ENCODE assay signal across 1 cellular context in the genomic region with DNA sequence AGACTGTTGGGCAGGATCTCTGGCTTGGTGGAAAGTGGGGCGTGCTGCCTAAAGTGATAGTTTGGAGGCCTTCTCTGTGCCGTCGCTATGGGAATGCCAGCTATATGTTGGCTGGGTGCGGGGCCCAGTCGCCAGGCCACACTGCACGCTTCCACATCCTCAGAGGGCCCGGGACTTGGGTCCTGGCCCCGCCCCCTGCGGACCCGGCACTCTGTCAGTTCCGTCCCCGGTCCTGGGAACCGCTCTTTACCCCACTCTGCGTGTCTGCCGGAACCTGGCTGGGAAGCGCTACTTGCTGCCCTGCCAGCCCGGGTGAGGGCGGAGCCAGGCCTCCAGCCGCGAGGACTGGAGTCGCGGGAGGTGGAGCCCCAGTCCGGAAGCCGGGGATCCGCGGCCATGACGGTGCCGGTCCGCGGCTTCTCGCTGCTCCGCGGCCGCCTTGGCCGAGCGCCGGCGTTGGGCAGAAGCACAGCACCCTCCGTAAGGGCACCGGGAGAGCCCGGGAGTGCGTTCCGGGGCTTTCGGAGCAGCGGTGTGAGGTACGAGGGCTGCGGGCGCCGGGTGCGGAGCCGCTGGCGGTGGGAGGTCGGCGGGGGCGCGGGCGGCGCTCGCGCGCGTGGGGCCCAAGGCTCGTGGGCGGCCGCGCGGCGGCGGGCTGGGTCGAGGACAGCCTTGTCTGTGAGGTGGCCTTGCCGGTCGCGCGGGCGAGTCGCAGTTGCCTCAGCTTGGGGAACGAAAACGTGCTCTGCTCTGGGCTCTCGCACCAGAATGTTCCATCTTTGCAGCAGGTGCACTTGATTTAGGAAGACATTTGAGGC.
TF ChIP-seq lines count a peak whose summit lies in the region.

A gene (plus strand): TSS at position 376 of the 818 bp plus-strand sequence. CDS start 21 bp downstream, at position 397.

TF ChIP-seq in K562, 482 proteins besides CTCF, POLR2A, EP300 and RAD21 (continued from another document and continues in another):
- no peak for TF ChIP-seq HEY1 (CRISPR knock-in tag; IDR thresholded peaks at IDR 0.05; ENCODE audit: borderline replicate concordance)
- TF ChIP-seq STAG1 (CRISPR knock-in tag; IDR thresholded peaks at IDR 0.05; ENCODE audit: borderline replicate concordance), result no peak
- no peak for TF ChIP-seq ARHGAP35 (IDR thresholded peaks at IDR 0.05; ENCODE audit: partially characterized antibody)
- TF ChIP-seq NCOA4 (IDR thresholded peaks at IDR 0.05; ENCODE audit: partially characterized antibody), result peak; percentile 10
- TF ChIP-seq, protein P1, sequence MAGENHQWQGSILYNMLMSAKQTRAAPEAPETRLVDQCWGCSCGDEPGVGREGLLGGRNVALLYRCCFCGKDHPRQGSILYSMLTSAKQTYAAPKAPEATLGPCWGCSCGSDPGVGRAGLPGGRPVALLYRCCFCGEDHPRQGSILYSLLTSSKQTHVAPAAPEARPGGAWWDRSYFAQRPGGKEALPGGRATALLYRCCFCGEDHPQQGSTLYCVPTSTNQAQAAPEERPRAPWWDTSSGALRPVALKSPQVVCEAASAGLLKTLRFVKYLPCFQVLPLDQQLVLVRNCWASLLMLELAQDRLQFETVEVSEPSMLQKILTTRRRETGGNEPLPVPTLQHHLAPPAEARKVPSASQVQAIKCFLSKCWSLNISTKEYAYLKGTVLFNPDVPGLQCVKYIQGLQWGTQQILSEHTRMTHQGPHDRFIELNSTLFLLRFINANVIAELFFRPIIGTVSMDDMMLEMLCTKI (IDR thresholded peaks at IDR 0.05; ENCODE audit: partially characterized antibody), result no peak
- no peak for TF ChIP-seq MCM5 (IDR thresholded peaks at IDR 0.05; ENCODE audit: low read depth)
- TF ChIP-seq PHTF2 (CRISPR knock-in tag; IDR thresholded peaks at IDR 0.05), result no peak
- TF ChIP-seq, protein P2, sequence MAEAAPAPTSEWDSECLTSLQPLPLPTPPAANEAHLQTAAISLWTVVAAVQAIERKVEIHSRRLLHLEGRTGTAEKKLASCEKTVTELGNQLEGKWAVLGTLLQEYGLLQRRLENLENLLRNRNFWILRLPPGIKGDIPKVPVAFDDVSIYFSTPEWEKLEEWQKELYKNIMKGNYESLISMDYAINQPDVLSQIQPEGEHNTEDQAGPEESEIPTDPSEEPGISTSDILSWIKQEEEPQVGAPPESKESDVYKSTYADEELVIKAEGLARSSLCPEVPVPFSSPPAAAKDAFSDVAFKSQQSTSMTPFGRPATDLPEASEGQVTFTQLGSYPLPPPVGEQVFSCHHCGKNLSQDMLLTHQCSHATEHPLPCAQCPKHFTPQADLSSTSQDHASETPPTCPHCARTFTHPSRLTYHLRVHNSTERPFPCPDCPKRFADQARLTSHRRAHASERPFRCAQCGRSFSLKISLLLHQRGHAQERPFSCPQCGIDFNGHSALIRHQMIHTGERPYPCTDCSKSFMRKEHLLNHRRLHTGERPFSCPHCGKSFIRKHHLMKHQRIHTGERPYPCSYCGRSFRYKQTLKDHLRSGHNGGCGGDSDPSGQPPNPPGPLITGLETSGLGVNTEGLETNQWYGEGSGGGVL (CRISPR knock-in tag; IDR thresholded peaks at IDR 0.05), result no peak
- TF ChIP-seq SMARCC2 (IDR thresholded peaks at IDR 0.05; ENCODE audit: low read depth), result no peak
- no peak for TF ChIP-seq KHSRP (IDR thresholded peaks at IDR 0.05)
- TF ChIP-seq, protein P3, sequence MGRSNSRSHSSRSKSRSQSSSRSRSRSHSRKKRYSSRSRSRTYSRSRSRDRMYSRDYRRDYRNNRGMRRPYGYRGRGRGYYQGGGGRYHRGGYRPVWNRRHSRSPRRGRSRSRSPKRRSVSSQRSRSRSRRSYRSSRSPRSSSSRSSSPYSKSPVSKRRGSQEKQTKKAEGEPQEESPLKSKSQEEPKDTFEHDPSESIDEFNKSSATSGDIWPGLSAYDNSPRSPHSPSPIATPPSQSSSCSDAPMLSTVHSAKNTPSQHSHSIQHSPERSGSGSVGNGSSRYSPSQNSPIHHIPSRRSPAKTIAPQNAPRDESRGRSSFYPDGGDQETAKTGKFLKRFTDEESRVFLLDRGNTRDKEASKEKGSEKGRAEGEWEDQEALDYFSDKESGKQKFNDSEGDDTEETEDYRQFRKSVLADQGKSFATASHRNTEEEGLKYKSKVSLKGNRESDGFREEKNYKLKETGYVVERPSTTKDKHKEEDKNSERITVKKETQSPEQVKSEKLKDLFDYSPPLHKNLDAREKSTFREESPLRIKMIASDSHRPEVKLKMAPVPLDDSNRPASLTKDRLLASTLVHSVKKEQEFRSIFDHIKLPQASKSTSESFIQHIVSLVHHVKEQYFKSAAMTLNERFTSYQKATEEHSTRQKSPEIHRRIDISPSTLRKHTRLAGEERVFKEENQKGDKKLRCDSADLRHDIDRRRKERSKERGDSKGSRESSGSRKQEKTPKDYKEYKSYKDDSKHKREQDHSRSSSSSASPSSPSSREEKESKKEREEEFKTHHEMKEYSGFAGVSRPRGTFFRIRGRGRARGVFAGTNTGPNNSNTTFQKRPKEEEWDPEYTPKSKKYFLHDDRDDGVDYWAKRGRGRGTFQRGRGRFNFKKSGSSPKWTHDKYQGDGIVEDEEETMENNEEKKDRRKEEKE (IDR thresholded peaks at IDR 0.05; ENCODE audit: borderline replicate concordance in 1 of 2, control insufficient read depth in 1 of 2, low read depth in 2 of 2, low read length in 1 of 2), result peak in 1 of 2 experiments; percentile 81; a peak in 1 of 4 replicates
- TF ChIP-seq NCOA1 (IDR thresholded peaks at IDR 0.05; ENCODE audit: low read depth), result peak; percentile 94
- TF ChIP-seq ETV1 (tag; conservative IDR thresholded peaks at IDR 0.05; ENCODE audit: low read depth), result peak; percentile 90
- no peak for TF ChIP-seq SMAD3 (CRISPR knock-in tag; conservative IDR thresholded peaks at IDR 0.05)
- no peak for TF ChIP-seq LEF1 (IDR thresholded peaks at IDR 0.05)
- TF ChIP-seq, protein P4, sequence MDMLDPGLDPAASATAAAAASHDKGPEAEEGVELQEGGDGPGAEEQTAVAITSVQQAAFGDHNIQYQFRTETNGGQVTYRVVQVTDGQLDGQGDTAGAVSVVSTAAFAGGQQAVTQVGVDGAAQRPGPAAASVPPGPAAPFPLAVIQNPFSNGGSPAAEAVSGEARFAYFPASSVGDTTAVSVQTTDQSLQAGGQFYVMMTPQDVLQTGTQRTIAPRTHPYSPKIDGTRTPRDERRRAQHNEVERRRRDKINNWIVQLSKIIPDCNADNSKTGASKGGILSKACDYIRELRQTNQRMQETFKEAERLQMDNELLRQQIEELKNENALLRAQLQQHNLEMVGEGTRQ (CRISPR knock-in tag; IDR thresholded peaks at IDR 0.05), result no peak
- no peak for TF ChIP-seq ZNF431 (CRISPR knock-in tag; IDR thresholded peaks at IDR 0.05)
- TF ChIP-seq SRSF7 (optimal IDR thresholded peaks at IDR 0.05; ENCODE audit: low read depth, low read length), result no peak
- peak; percentile 93 for TF ChIP-seq ETV5 (CRISPR knock-in tag; IDR thresholded peaks at IDR 0.05; ENCODE audit: low read depth)
- TF ChIP-seq BCOR (IDR thresholded peaks at IDR 0.05), result no peak
- no peak for TF ChIP-seq IFI16 (CRISPR knock-in tag; IDR thresholded peaks at IDR 0.05)
- TF ChIP-seq FIP1L1 (IDR thresholded peaks at IDR 0.05; ENCODE audit: low read depth, low read length, poor library complexity, severe bottlenecking), result peak; percentile 74
- TF ChIP-seq MAFK (IDR thresholded peaks at IDR 0.05; ENCODE audit: low read length), result no peak
- TF ChIP-seq ZNF324 (CRISPR knock-in tag; IDR thresholded peaks at IDR 0.05), result no peak
- no peak for TF ChIP-seq ZNF785 (CRISPR knock-in tag; IDR thresholded peaks at IDR 0.05)
- no peak for TF ChIP-seq ZNF140 (CRISPR knock-in tag; IDR thresholded peaks at IDR 0.05)
- TF ChIP-seq SMC3 (conservative IDR thresholded peaks at IDR 0.05; ENCODE audit: insufficient read depth, low read depth, low read length), result no peak
- TF ChIP-seq FUS (optimal IDR thresholded peaks at IDR 0.05; ENCODE audit: low read depth, low read length), result no peak
- TF ChIP-seq, protein P5, sequence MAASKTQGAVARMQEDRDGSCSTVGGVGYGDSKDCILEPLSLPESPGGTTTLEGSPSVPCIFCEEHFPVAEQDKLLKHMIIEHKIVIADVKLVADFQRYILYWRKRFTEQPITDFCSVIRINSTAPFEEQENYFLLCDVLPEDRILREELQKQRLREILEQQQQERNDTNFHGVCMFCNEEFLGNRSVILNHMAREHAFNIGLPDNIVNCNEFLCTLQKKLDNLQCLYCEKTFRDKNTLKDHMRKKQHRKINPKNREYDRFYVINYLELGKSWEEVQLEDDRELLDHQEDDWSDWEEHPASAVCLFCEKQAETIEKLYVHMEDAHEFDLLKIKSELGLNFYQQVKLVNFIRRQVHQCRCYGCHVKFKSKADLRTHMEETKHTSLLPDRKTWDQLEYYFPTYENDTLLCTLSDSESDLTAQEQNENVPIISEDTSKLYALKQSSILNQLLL (CRISPR knock-in tag; IDR thresholded peaks at IDR 0.05; ENCODE audit: borderline replicate concordance), result no peak
- TF ChIP-seq HCFC1 (IDR thresholded peaks at IDR 0.05; ENCODE audit: low read depth, low read length), result peak; percentile 77
- TF ChIP-seq, protein P6, sequence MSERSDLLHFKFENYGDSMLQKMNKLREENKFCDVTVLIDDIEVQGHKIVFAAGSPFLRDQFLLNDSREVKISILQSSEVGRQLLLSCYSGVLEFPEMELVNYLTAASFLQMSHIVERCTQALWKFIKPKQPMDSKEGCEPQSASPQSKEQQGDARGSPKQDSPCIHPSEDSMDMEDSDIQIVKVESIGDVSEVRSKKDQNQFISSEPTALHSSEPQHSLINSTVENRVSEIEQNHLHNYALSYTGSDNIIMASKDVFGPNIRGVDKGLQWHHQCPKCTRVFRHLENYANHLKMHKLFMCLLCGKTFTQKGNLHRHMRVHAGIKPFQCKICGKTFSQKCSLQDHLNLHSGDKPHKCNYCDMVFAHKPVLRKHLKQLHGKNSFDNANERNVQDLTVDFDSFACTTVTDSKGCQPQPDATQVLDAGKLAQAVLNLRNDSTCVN (CRISPR knock-in tag; IDR thresholded peaks at IDR 0.05), result no peak
- TF ChIP-seq, protein P7, sequence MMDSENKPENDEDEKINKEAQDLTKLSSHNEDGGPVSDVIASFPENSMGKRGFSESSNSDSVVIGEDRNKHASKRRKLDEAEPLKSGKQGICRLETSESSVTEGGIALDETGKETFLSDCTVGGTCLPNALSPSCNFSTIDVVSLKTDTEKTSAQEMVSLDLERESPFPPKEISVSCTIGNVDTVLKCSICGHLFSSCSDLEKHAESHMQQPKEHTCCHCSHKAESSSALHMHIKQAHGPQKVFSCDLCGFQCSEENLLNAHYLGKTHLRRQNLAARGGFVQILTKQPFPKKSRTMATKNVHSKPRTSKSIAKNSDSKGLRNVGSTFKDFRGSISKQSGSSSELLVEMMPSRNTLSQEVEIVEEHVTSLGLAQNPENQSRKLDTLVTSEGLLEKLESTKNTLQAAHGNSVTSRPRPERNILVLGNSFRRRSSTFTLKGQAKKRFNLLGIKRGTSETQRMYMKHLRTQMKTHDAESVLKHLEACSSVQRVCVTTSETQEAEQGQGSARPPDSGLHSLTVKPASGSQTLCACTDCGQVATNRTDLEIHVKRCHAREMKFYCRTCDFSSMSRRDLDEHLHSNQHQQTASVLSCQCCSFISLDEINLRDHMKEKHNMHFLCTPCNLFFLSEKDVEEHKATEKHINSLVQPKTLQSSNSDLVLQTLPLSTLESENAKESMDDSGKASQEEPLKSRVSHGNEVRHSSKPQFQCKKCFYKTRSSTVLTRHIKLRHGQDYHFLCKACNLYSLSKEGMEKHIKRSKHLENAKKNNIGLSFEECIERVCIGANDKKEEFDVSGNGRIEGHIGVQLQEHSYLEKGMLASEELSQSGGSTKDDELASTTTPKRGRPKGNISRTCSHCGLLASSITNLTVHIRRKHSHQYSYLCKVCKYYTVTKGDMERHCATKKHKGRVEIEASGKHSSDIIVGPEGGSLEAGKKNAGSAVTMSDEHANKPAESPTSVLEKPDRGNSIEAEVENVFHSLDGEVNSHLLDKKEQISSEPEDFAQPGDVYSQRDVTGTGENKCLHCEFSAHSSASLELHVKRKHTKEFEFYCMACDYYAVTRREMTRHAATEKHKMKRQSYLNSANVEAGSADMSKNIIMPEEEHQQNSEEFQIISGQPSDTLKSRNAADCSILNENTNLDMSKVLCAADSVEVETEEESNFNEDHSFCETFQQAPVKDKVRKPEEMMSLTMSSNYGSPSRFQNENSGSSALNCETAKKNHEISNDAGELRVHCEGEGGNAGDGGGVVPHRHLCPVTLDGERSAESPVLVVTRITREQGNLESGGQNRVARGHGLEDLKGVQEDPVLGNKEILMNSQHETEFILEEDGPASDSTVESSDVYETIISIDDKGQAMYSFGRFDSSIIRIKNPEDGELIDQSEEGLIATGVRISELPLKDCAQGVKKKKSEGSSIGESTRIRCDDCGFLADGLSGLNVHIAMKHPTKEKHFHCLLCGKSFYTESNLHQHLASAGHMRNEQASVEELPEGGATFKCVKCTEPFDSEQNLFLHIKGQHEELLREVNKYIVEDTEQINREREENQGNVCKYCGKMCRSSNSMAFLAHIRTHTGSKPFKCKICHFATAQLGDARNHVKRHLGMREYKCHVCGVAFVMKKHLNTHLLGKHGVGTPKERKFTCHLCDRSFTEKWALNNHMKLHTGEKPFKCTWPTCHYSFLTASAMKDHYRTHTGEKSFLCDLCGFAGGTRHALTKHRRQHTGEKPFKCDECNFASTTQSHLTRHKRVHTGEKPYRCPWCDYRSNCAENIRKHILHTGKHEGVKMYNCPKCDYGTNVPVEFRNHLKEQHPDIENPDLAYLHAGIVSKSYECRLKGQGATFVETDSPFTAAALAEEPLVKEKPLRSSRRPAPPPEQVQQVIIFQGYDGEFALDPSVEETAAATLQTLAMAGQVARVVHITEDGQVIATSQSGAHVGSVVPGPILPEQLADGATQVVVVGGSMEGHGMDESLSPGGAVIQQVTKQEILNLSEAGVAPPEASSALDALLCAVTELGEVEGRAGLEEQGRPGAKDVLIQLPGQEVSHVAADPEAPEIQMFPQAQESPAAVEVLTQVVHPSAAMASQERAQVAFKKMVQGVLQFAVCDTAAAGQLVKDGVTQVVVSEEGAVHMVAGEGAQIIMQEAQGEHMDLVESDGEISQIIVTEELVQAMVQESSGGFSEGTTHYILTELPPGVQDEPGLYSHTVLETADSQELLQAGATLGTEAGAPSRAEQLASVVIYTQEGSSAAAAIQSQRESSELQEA (IDR thresholded peaks at IDR 0.05; ENCODE audit: low read depth), result no peak
- no peak for TF ChIP-seq ZNF717 (CRISPR knock-in tag; IDR thresholded peaks at IDR 0.05)
- TF ChIP-seq COPS2 (conservative IDR thresholded peaks at IDR 0.05), result no peak
- TF ChIP-seq STAT5B (CRISPR knock-in tag; IDR thresholded peaks at IDR 0.05), result no peak
- TF ChIP-seq NR2F6 (CRISPR knock-in tag; IDR thresholded peaks at IDR 0.05), result no peak
- no peak for TF ChIP-seq ZNF75A (CRISPR knock-in tag; IDR thresholded peaks at IDR 0.05)
- no peak for TF ChIP-seq ZNF778 (CRISPR knock-in tag; IDR thresholded peaks at IDR 0.05)
- TF ChIP-seq, protein P8, sequence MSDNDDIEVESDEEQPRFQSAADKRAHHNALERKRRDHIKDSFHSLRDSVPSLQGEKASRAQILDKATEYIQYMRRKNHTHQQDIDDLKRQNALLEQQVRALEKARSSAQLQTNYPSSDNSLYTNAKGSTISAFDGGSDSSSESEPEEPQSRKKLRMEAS (CRISPR knock-in tag; IDR thresholded peaks at IDR 0.05), result peak; percentile 37
- peak; percentile 90 for TF ChIP-seq HNRNPLL (IDR thresholded peaks at IDR 0.05; ENCODE audit: low read depth, low read length, poor library complexity, severe bottlenecking)
- no peak for TF ChIP-seq PTRF (tag; IDR thresholded peaks at IDR 0.05)
- no peak for TF ChIP-seq BDP1 (IDR thresholded peaks at IDR 0.05; ENCODE audit: insufficient read depth, insufficient read length)
- peak; percentile 25; the same call in 1 of the 2 replicates for TF ChIP-seq ARID1B (IDR thresholded peaks at IDR 0.05)
- TF ChIP-seq FOXM1 (IDR thresholded peaks at IDR 0.05; ENCODE audit: low read depth), result no peak
- TF ChIP-seq FOXM1 (CRISPR knock-in tag; IDR thresholded peaks at IDR 0.05; ENCODE audit: low read depth), result no peak
- no peak for TF ChIP-seq ZNF212 (CRISPR knock-in tag; IDR thresholded peaks at IDR 0.05)
